Comparison of ENCODE assay signal across 16 cellular contexts in genomic region chr12:132070298-132070697, GRCh38.
DNase-seq lines count a peak whose midpoint lies in the region; ATAC-seq and TF ChIP-seq lines count a peak whose summit lies in the region.
"Had no signal": no experiment of that assay in that cellular context is flagged by ENCODE, and none has a peak within 500 bp of the region (broad histone marks: within the 10 kb centered on the region; RNA-seq: fewer than 3 reads in every experiment).

No MANE protein-coding gene starts in this region.

- H3K4me1 ChIP-seq in OCI-LY3 (ENCODE audit: low read length) = peaks cover 44% of the 10 kb centered on the region
- peaks cover 11% of the 10 kb centered on the region for H3K4me1 ChIP-seq in effector memory CD4-positive, alpha-beta T cell (ENCODE audit: control insufficient read depth, insufficient read depth, low read length, poor library complexity, severe bottlenecking)
- H3K4me1 ChIP-seq: Caco-2 had no signal

- H3K27ac ChIP-seq in OCI-LY3 (ENCODE audit: low read length) = peak overlapping the region; percentile 84
- H3K27ac ChIP-seq in effector memory CD4-positive, alpha-beta T cell (ENCODE audit: insufficient read depth, low read length, poor library complexity, severe bottlenecking) = no peak overlapping the region

- peaks cover 58% of the 10 kb centered on the region for H3K4me1 Mint-ChIP-seq in memory B cell
- H3K4me1 Mint-ChIP-seq in stimulated activated memory B cell treated with anti-CD40 and anti-IgM and Interleukin-4, amounts not matched to agents 10 μg/mL and 1 μg/mL and 100 μg/mL, for 72 hours = peaks cover 91% of the 10 kb centered on the region

- peaks cover 31% of the 10 kb centered on the region for H4K20me1 ChIP-seq in OCI-LY3 (ENCODE audit: insufficient read depth, low read length)

- peak; percentile 54 for DNase-seq in GM12865 (ENCODE audit: low read depth)
- no peak for DNase-seq in memory B cell (ENCODE audit: low spot score in 2 of 2)
- no peak for DNase-seq in effector memory CD4-positive, alpha-beta T cell
- no peak for DNase-seq in DMS53 (lab: John Stamatoyannopoulos, UW)
- no peak for DNase-seq in cortex of kidney (lab: John Stamatoyannopoulos, UW)
- DNase-seq: Caco-2, MG63, NCI-H1048, NCI-H1436, NCI-H2029, NCI-H345, NCI-H524 treated with DMSO at 0.1 percent for 48 hours, Right ventricle myocardium superior had no signal

- ATAC-seq in memory B cell (ENCODE audit: low read depth) = no peak
- no peak for ATAC-seq in stimulated activated memory B cell treated with anti-CD40 and anti-IgM and Interleukin-4, amounts not matched to agents 10 μg/mL and 1 μg/mL and 100 μg/mL, for 72 hours

- H3K9ac ChIP-seq in OCI-LY3 (ENCODE audit: low read length) = peak overlapping the region; percentile 15; the same call in 1 of the 2 replicates

- peak overlapping the region; percentile 90 for H3K4me2 ChIP-seq in OCI-LY3 (ENCODE audit: low read length)

- H3K27me3 ChIP-seq in OCI-LY3 (ENCODE audit: low read depth, low read length) = no peaks in the 10 kb centered on the region
- no peaks in the 10 kb centered on the region for H3K27me3 ChIP-seq in effector memory CD4-positive, alpha-beta T cell (replicated peaks; ENCODE audit: control insufficient read depth, insufficient read depth, low read length, poor library complexity, severe bottlenecking)
- H3K27me3 ChIP-seq: MG63, Peyer's patch had no signal

- H3K4me3 Mint-ChIP-seq in memory B cell = peak overlapping the region; percentile 79
- H3K4me3 Mint-ChIP-seq in stimulated activated memory B cell treated with anti-CD40 and anti-IgM and Interleukin-4, amounts not matched to agents 10 μg/mL and 1 μg/mL and 100 μg/mL, for 72 hours = peak overlapping the region; percentile 33

- peak overlapping the region; percentile 3; the same call in 1 of the 2 replicates for H3K4me3 ChIP-seq in GM12865 (ENCODE audit: low read depth, low read length)
- H3K4me3 ChIP-seq in OCI-LY3 (ENCODE audit: low read length) = peak overlapping the region; percentile 61
- H3K4me3 ChIP-seq in effector memory CD4-positive, alpha-beta T cell (ENCODE audit: insufficient read depth, low read depth, low read length, poor library complexity, severe bottlenecking) = no peak overlapping the region
- H3K4me3 ChIP-seq: MG63, Peyer's patch had no signal

- no peaks in the 10 kb centered on the region for H3K27me3 Mint-ChIP-seq in memory B cell
- H3K27me3 Mint-ChIP-seq in stimulated activated memory B cell treated with anti-CD40 and anti-IgM and Interleukin-4, amounts not matched to agents 10 μg/mL and 1 μg/mL and 100 μg/mL, for 72 hours = no peaks in the 10 kb centered on the region

- H3K9me3 Mint-ChIP-seq in memory B cell = no peaks in the 10 kb centered on the region
- no peaks in the 10 kb centered on the region for H3K9me3 Mint-ChIP-seq in stimulated activated memory B cell treated with anti-CD40 and anti-IgM and Interleukin-4, amounts not matched to agents 10 μg/mL and 1 μg/mL and 100 μg/mL, for 72 hours

- peaks cover 18% of the 10 kb centered on the region for H3K36me3 Mint-ChIP-seq in memory B cell
- H3K36me3 Mint-ChIP-seq in stimulated activated memory B cell treated with anti-CD40 and anti-IgM and Interleukin-4, amounts not matched to agents 10 μg/mL and 1 μg/mL and 100 μg/mL, for 72 hours = peaks cover 46% of the 10 kb centered on the region

- peak overlapping the region; percentile 89 for H3K27ac Mint-ChIP-seq in memory B cell
- peak overlapping the region; percentile 86 for H3K27ac Mint-ChIP-seq in stimulated activated memory B cell treated with anti-CD40 and anti-IgM and Interleukin-4, amounts not matched to agents 10 μg/mL and 1 μg/mL and 100 μg/mL, for 72 hours

- H2AFZ ChIP-seq in OCI-LY3 (ENCODE audit: low read depth, low read length) = no peak overlapping the region

- TF ChIP-seq CTCF in GM12865 (IDR thresholded peaks at IDR 0.05; ENCODE audit: insufficient read depth, low read depth, low read length, missing control alignments) (no peak), OCI-LY3 (IDR thresholded peaks at IDR 0.05; ENCODE audit: low read depth, low read length) (no peak)

- peaks cover 47% of the 10 kb centered on the region for H3K36me3 ChIP-seq in OCI-LY3 (replicated peaks; ENCODE audit: low read depth, low read length)
- peaks cover 47% of the 10 kb centered on the region for H3K36me3 ChIP-seq in effector memory CD4-positive, alpha-beta T cell (ENCODE audit: control insufficient read depth, insufficient read depth, low read length)

- H3K79me2 ChIP-seq in OCI-LY3 (ENCODE audit: low read length) = no peaks in the 10 kb centered on the region

- H3K9me3 ChIP-seq in OCI-LY3 (ENCODE audit: insufficient read depth, low read length) = no peaks in the 10 kb centered on the region
- H3K9me3 ChIP-seq in effector memory CD4-positive, alpha-beta T cell (ENCODE audit: control insufficient read depth, low read length) = no peaks in the 10 kb centered on the region
- H3K9me3 ChIP-seq: Caco-2, MG63, Peyer's patch had no signal
